Comparison of ENCODE assay signal across 1 cellular context in genomic region chr2:27093430-27094352, GRCh38.
A peak's percentile ranks its signal among the peaks of the same experiment; 100 is the strongest.
TF ChIP-seq lines count a peak whose summit lies in the region.

No MANE protein-coding gene starts in this region.

TF ChIP-seq in HepG2, 621 proteins besides CTCF, POLR2A, EP300 and RAD21 (continued from another document and continues in another):
- TF ChIP-seq ZNF639 (CRISPR knock-in tag; conservative IDR thresholded peaks at IDR 0.05) (no peak; the same call in 1 of the 2 replicates), ZNF569 (CRISPR knock-in tag; IDR thresholded peaks at IDR 0.05; ENCODE audit: borderline replicate concordance) (no peak), THAP8 (CRISPR knock-in tag; IDR thresholded peaks at IDR 0.05; ENCODE audit: borderline replicate concordance) (no peak), ZNF136 (CRISPR knock-in tag; IDR thresholded peaks at IDR 0.05; ENCODE audit: low read depth) (no peak), NR2F1 (CRISPR knock-in tag; IDR thresholded peaks at IDR 0.05) (no peak), SIX1 (CRISPR knock-in tag; IDR thresholded peaks at IDR 0.05; ENCODE audit: borderline replicate concordance) (no peak), HMGXB4 (CRISPR knock-in tag; IDR thresholded peaks at IDR 0.05; ENCODE audit: borderline replicate concordance in 1 of 2, low read depth in 1 of 2) (peak in 1 of 2 experiments; percentile 73; a peak in 3 of 4 replicates), FOXA3 (CRISPR knock-in tag; IDR thresholded peaks at IDR 0.05) (peak; percentile 60), ZNF570 (CRISPR knock-in tag; IDR thresholded peaks at IDR 0.05; ENCODE audit: borderline replicate concordance) (no peak), ZNF775 (CRISPR knock-in tag; IDR thresholded peaks at IDR 0.05; ENCODE audit: borderline replicate concordance) (no peak), TFAP4 (IDR thresholded peaks at IDR 0.05; ENCODE audit: borderline replicate concordance, low read depth) (peak; percentile 91; the same call in 1 of the 2 replicates), CBX2 (IDR thresholded peaks at IDR 0.05; ENCODE audit: low read depth, low read length) (no peak), CBX2 (CRISPR knock-in tag; IDR thresholded peaks at IDR 0.05; ENCODE audit: low read depth) (no peak), STAG1 (CRISPR knock-in tag; IDR thresholded peaks at IDR 0.05) (peak; percentile 32; the same call in 1 of the 2 replicates), MTF2 (CRISPR knock-in tag; IDR thresholded peaks at IDR 0.05; ENCODE audit: borderline replicate concordance) (no peak), ZBTB34 (CRISPR knock-in tag; IDR thresholded peaks at IDR 0.05) (peak; percentile 78; the same call in 1 of the 2 replicates), EED (CRISPR knock-in tag; IDR thresholded peaks at IDR 0.05) (no peak), CERS6 (CRISPR knock-in tag; IDR thresholded peaks at IDR 0.05) (no peak), ZNF816 (CRISPR knock-in tag; IDR thresholded peaks at IDR 0.05; ENCODE audit: borderline replicate concordance) (peak; percentile 85; the same call in 1 of the 2 replicates), RNF219 (CRISPR knock-in tag; IDR thresholded peaks at IDR 0.05) (no peak), HIVEP1 (CRISPR knock-in tag; IDR thresholded peaks at IDR 0.05) (no peak), ZFP1 (CRISPR knock-in tag; IDR thresholded peaks at IDR 0.05) (peak; percentile 76; the same call in 1 of the 2 replicates), ZNF180 (CRISPR knock-in tag; IDR thresholded peaks at IDR 0.05; ENCODE audit: borderline replicate concordance, low read depth) (no peak), MEIS1 (CRISPR knock-in tag; IDR thresholded peaks at IDR 0.05; ENCODE audit: borderline replicate concordance) (peak; percentile 93), SNAPC4 (CRISPR knock-in tag; IDR thresholded peaks at IDR 0.05) (no peak), E2F1 (CRISPR knock-in tag; IDR thresholded peaks at IDR 0.05) (no peak), ZNF207 (IDR thresholded peaks at IDR 0.05; ENCODE audit: borderline replicate concordance) (no peak), TAF15 (IDR thresholded peaks at IDR 0.05; ENCODE audit: low read depth, low read length, poor library complexity, severe bottlenecking) (no peak), NFKB2 (CRISPR knock-in tag; IDR thresholded peaks at IDR 0.05; ENCODE audit: borderline replicate concordance) (no peak; the same call in 1 of the 2 replicates), CBX5 (CRISPR knock-in tag; IDR thresholded peaks at IDR 0.05; ENCODE audit: borderline replicate concordance) (peak; percentile 76; the same call in 1 of the 2 replicates), ZNF660 (CRISPR knock-in tag; IDR thresholded peaks at IDR 0.05; ENCODE audit: borderline replicate concordance, low read depth) (no peak), GATAD2A (CRISPR knock-in tag; IDR thresholded peaks at IDR 0.05) (peak; percentile 94), ZMYM3 (CRISPR knock-in tag; IDR thresholded peaks at IDR 0.05) (peak; percentile 87), ZNF329 (CRISPR knock-in tag; IDR thresholded peaks at IDR 0.05; ENCODE audit: low read depth) (no peak), CCAR2 (optimal IDR thresholded peaks at IDR 0.05; ENCODE audit: low read depth, low read length) (no peak), AGO2 (optimal IDR thresholded peaks at IDR 0.05; ENCODE audit: low read depth, low read length) (no peak), ZNF574 (CRISPR knock-in tag; IDR thresholded peaks at IDR 0.05) (peak; percentile 86)
